ENCODE assay signal across 8 cellular contexts in genomic region chr2:98445708-98446577, GRCh38. TPM values are rescaled to one million over a fixed set of nuclear protein-coding genes. Genes with fewer than 3 reads are reported as not detected.
A peak's percentile ranks its signal among the peaks of the same experiment; 100 is the strongest.
DNase-seq lines count a peak whose midpoint lies in the region; ATAC-seq and TF ChIP-seq lines count a peak whose summit lies in the region.

No MANE protein-coding gene starts in this region.

- H3K27me3 Mint-ChIP-seq in naive B cell, result peaks cover 0 to 12% (median 0%) of the 10 kb centered on the region in 3 donors

- H3K36me3 Mint-ChIP-seq in naive B cell, result no peaks in the 10 kb centered on the region

- H3K9me3 Mint-ChIP-seq in naive B cell, result peaks cover 0 to under 1% (median 0%) of the 10 kb centered on the region in 7 donors

- no peaks in the 10 kb centered on the region for H3K36me3 ChIP-seq in Peyer's patch

- H3K27me3 ChIP-seq in Peyer's patch, result no peaks in the 10 kb centered on the region

- H3K4me3 ChIP-seq in Peyer's patch (peak overlapping the region; percentile 70 to 96 (median 76)), choroid plexus epithelial cell (ENCODE audit: low read depth, low read length) (peak overlapping the region; percentile 76)

- no peak for TF ChIP-seq POLR2A in Peyer's patch (IDR thresholded peaks at IDR 0.05)

- peaks cover 11 to 18% (median 14%) of the 10 kb centered on the region in 3 donors for H3K4me1 Mint-ChIP-seq in naive B cell

- TF ChIP-seq CTCF in Peyer's patch (IDR thresholded peaks at IDR 0.05), result no peak
- no peak for TF ChIP-seq CTCF in choroid plexus epithelial cell (conservative IDR thresholded peaks at IDR 0.05; ENCODE audit: low read depth, low read length)

- H3K9me3 ChIP-seq in Peyer's patch, result no peaks in the 10 kb centered on the region

- peak overlapping the region; percentile 88 to 99 (median 94) for H3K4me3 Mint-ChIP-seq in naive B cell

- peak overlapping the region in 5 of 6 donors; percentile 55 to 96 (median 92) for H3K27ac Mint-ChIP-seq in naive B cell

- peak overlapping the region; percentile 65 to 89 (median 78) for H3K27ac ChIP-seq in Peyer's patch

- peaks cover 0 to 8% (median 0%) of the 10 kb centered on the region in 4 donors for H3K4me1 ChIP-seq in Peyer's patch

- peak; percentile 10 for DNase-seq in NCI-H748 (lab: John Stamatoyannopoulos, UW; ENCODE audit: unreplicated experiment)
- no peak for DNase-seq in NCI-H748 treated with DMSO at 0.1 percent for 48 hours (lab: John Stamatoyannopoulos, UW)
- DNase-seq in Peyer's patch, result no peak
- DNase-seq in choroid plexus epithelial cell (ENCODE audit: low read depth), result no peak
- no peak for DNase-seq in naive B cell
- no peak for DNase-seq in NCI-H2171 treated with DMSO at 0.1 percent for 48 hours (lab: John Stamatoyannopoulos, UW)
- DNase-seq in NCI-H1105 (lab: John Stamatoyannopoulos, UW), result no peak

- no peak for ATAC-seq in naive B cell (ENCODE audit: low read depth in 2 of 2)
- no peak for ATAC-seq in GM21723 (IDR thresholded peaks at IDR 0.05; ENCODE audit: unreplicated experiment)

RNA-seq across cellular contexts. Expression of gene INPP4A, which starts 1.3 kb away (rescaled TPM):
- 10 to 100 TPM; 15.6 to 78.4 (median 27.4) TPM for total RNA-seq in Peyer's patch
- 1 to 10 TPM; 1.8 to 4.3 (median 2.9) TPM for polyA plus RNA-seq in naive B cell (ENCODE audit: low read depth in 6 of 6)
